Comparison of ENCODE assay signal across 9 cellular contexts in genomic region chr12:120368789-120369475, GRCh38. TPM values are rescaled to one million over a fixed set of nuclear protein-coding genes. Genes with fewer than 3 reads are reported as not detected.
DNase-seq lines count a peak whose midpoint lies in the region; ATAC-seq and TF ChIP-seq lines count a peak whose summit lies in the region.
"Had no signal": no experiment of that assay in that cellular context is flagged by ENCODE, and none has a peak within 500 bp of the region (broad histone marks: within the 10 kb centered on the region; RNA-seq: fewer than 3 reads in every experiment).

MSI1 (minus strand) TSS chr12:120369164; CDS start chr12:120369091, 73 bp downstream.

- peaks cover 12% of the 10 kb centered on the region for H3K36me3 Mint-ChIP-seq in WTC11

- intact Hi-C loops in HCT116 (cut with micrococcal nuclease), result no loop called here
- intact Hi-C loops in right cardiac atrium (cut with DNase I), result no loop called here
- intact Hi-C loops in gastrocnemius medialis (cut with DNase I; ENCODE audit: low total_unique reads), result no loop called here

- DNase-seq in HCT116 (ENCODE audit: low read depth, low spot score), result no peak
- peak; percentile 38 for DNase-seq in WTC11 (ENCODE audit: low spot score)
- no peak for DNase-seq in right cardiac atrium
- DNase-seq in gastrocnemius medialis, result no peak
- no peak for DNase-seq in 8988T
- no peak for DNase-seq in DMS79 treated with DMSO at 0.1 percent for 48 hours (lab: John Stamatoyannopoulos, UW)

- H3K4me1 ChIP-seq in HCT116 (ENCODE audit: control insufficient read depth in 1 of 2, insufficient read depth in 2 of 2, low read length in 2 of 2) (peaks cover 9 to 24% of the 10 kb centered on the region in 2 experiments; a peak in 3 of 4 replicates), right cardiac atrium (ENCODE audit: control insufficient read depth, insufficient read depth, low read length) (no peaks in the 10 kb centered on the region), gastrocnemius medialis (peaks cover 0 to 3% of the 10 kb centered on the region in 2 donors)

- H3K27ac ChIP-seq in HCT116 (ENCODE audit: low read depth, low read length) (peak within 1 kb of the TSS; percentile 74; the same call in 1 of the 2 replicates), right cardiac atrium (ENCODE audit: low read length) (no peak within 1 kb of the TSS), gastrocnemius medialis (no peak within 1 kb of the TSS)
- H3K27ac ChIP-seq: neutrophil had no signal

- no peak for TF ChIP-seq RAD21 in HCT116 (IDR thresholded peaks at IDR 0.05; ENCODE audit: low read depth)

- H3K4me1 Mint-ChIP-seq in WTC11, result peaks cover 55% of the 10 kb centered on the region

- CTCF ChIA-PET in HCT116 (lab: Charles Lee) (no interaction called here), WTC11 (lab: Charles Lee) (interaction anchor here (0.7 to 3.6 kb wide), 5 partner anchors 10 to 61 kb away, joined by 3 to 31 read pairs (median 17); no protein-coding TSS in a partner anchor)

- H3K27me3 Mint-ChIP-seq in WTC11 (ENCODE audit: low read depth), result peaks cover 31% of the 10 kb centered on the region

- ATAC-seq in HCT116 (peak; percentile 78), WTC11 (peak; percentile 25), right cardiac atrium (peak in 1 of 2 donors; percentile 42), gastrocnemius medialis (no peak), HG02678 (IDR thresholded peaks at IDR 0.05; ENCODE audit: unreplicated experiment) (no peak), HG03460 (IDR thresholded peaks at IDR 0.05; ENCODE audit: unreplicated experiment) (no peak)

- no peaks in the 10 kb centered on the region for H3K36me3 ChIP-seq in HCT116 (ENCODE audit: control insufficient read depth in 1 of 2, insufficient read depth in 2 of 2, low read length in 2 of 2)
- H3K36me3 ChIP-seq in gastrocnemius medialis, result no peaks in the 10 kb centered on the region
- H3K36me3 ChIP-seq: neutrophil had no signal

- RAD21 ChIA-PET in HCT116 (lab: Charles Lee; ENCODE audit: low non-redundant PET in 1 of 2, low total read pairs in 2 of 2, uncharacterized antibody in 2 of 2, unreplicated experiment in 2 of 2), result no interaction called here

- TF ChIP-seq POLR2A in HCT116 (IDR thresholded peaks at IDR 0.05; ENCODE audit: borderline replicate concordance, extremely low read depth, insufficient read depth, insufficient read length) (no peak), gastrocnemius medialis (IDR thresholded peaks at IDR 0.05) (no peak)

- no peak for TF ChIP-seq CTCF in HCT116 (IDR thresholded peaks at IDR 0.05 in 2 of 3, conservative IDR thresholded peaks at IDR 0.05 in 1 of 3; ENCODE audit: borderline replicate concordance in 1 of 3, insufficient read depth in 1 of 3, low read depth in 2 of 3, low read length in 2 of 3)
- TF ChIP-seq CTCF in WTC11 (IDR thresholded peaks at IDR 0.05), result no peak
- no peak for TF ChIP-seq CTCF in gastrocnemius medialis (IDR thresholded peaks at IDR 0.05 in 4 of 5, conservative IDR thresholded peaks at IDR 0.05 in 1 of 5)

- under 1% methylated on average over 106 of the region's 108 CpGs for WGBS in right cardiac atrium

- no peaks in the 10 kb centered on the region for H3K9me2 ChIP-seq in HCT116 (ENCODE audit: insufficient read depth)

- H3K79me2 ChIP-seq in HCT116 (ENCODE audit: insufficient read depth, low read length), result no peaks in the 10 kb centered on the region; the same call in 1 of the 2 replicates

- no peaks in the 10 kb centered on the region for H4K20me1 ChIP-seq in HCT116 (ENCODE audit: insufficient read depth)

- H3K27me3 ChIP-seq in HCT116 (ENCODE audit: insufficient read depth, low read length), result peaks cover 18% of the 10 kb centered on the region; the same call in 1 of the 2 replicates
- no peaks in the 10 kb centered on the region for H3K27me3 ChIP-seq in right cardiac atrium (ENCODE audit: control insufficient read depth, insufficient read depth)
- H3K27me3 ChIP-seq in gastrocnemius medialis, result peaks cover 52 to 60% (median 58%) of the 10 kb centered on the region in 3 donors

- POLR2A ChIA-PET in HCT116 (lab: Charles Lee), result no interaction called here
- POLR2A ChIA-PET in WTC11 (lab: Charles Lee), result no interaction called here

- H3K4me3 ChIP-seq in HCT116 (replicated peaks in 1 of 2; ENCODE audit: low read depth in 1 of 2, low read length in 2 of 2) (peak within 1 kb of the TSS; percentile 58 to 70), right cardiac atrium (ENCODE audit: low read length) (peak within 1 kb of the TSS; percentile 68), gastrocnemius medialis (peak within 1 kb of the TSS; percentile 36 to 44 (median 40))

- peak within 1 kb of the TSS; percentile 66; the same call in 1 of the 2 replicates for H3K27ac Mint-ChIP-seq in WTC11

- H3K4me2 ChIP-seq in HCT116 (ENCODE audit: low read length), result peak within 1 kb of the TSS; percentile 85

- no peaks in the 10 kb centered on the region for H3K9me3 ChIP-seq in HCT116 (ENCODE audit: control insufficient read depth in 1 of 2, insufficient read depth in 1 of 2, low read depth in 1 of 2, low read length in 2 of 2)
- H3K9me3 ChIP-seq in right cardiac atrium (ENCODE audit: control insufficient read depth, low read length), result no peaks in the 10 kb centered on the region
- no peaks in the 10 kb centered on the region for H3K9me3 ChIP-seq in gastrocnemius medialis
- H3K9me3 ChIP-seq: neutrophil had no signal

- no peak within 1 kb of the TSS for H2AFZ ChIP-seq in HCT116 (ENCODE audit: low read depth, low read length, poor library complexity, severe bottlenecking)

- H3K9ac ChIP-seq in HCT116 (ENCODE audit: low read length), result peak within 1 kb of the TSS; percentile 80

- BruUV-seq in HCT116 (replicated peaks; lab: Mats Ljungman, UMichigan), result no TSS peak

- peak within 1 kb of the TSS; percentile 83 for H3K4me3 Mint-ChIP-seq in WTC11

- in situ Hi-C loops in gastrocnemius medialis (cut with MboI; ENCODE audit: low sequenced_read_pairs in 4 of 4), result no loop called here

- H3K9me3 Mint-ChIP-seq in WTC11, result no peaks in the 10 kb centered on the region

TF ChIP-seq in HCT116, 20 proteins besides CTCF, POLR2A, EP300 and RAD21:
- peak; percentile 73 for TF ChIP-seq POLR2AphosphoS5 (IDR thresholded peaks at IDR 0.05; ENCODE audit: low read depth, low read length)
- TF ChIP-seq EZH2phosphoT487 (IDR thresholded peaks at IDR 0.05; ENCODE audit: borderline replicate concordance), result no peak
- no peak for TF ChIP-seq SP1 (IDR thresholded peaks at IDR 0.05; ENCODE audit: low read depth)
- TF ChIP-seq SRF (IDR thresholded peaks at IDR 0.05; ENCODE audit: low read depth), result no peak
- TF ChIP-seq ZFX (IDR thresholded peaks at IDR 0.05), result peak; percentile 86
- no peak for TF ChIP-seq SIN3A (IDR thresholded peaks at IDR 0.05; ENCODE audit: low read depth)
- TF ChIP-seq ELF1 (IDR thresholded peaks at IDR 0.05; ENCODE audit: borderline replicate concordance, low read depth), result no peak
- no peak for TF ChIP-seq JUND (IDR thresholded peaks at IDR 0.05)

TF ChIP-seq in WTC11, 78 proteins besides CTCF, POLR2A, EP300 and RAD21 (continues in another document):
- TF ChIP-seq FOXP4 (CRISPR knock-in tag; IDR thresholded peaks at IDR 0.05) (peak; percentile 8; the same call in 1 of the 2 replicates), MYBL2 (CRISPR knock-in tag; IDR thresholded peaks at IDR 0.05) (no peak), ZNF121 (CRISPR knock-in tag; IDR thresholded peaks at IDR 0.05) (no peak)
- TF ChIP-seq, protein P1, sequence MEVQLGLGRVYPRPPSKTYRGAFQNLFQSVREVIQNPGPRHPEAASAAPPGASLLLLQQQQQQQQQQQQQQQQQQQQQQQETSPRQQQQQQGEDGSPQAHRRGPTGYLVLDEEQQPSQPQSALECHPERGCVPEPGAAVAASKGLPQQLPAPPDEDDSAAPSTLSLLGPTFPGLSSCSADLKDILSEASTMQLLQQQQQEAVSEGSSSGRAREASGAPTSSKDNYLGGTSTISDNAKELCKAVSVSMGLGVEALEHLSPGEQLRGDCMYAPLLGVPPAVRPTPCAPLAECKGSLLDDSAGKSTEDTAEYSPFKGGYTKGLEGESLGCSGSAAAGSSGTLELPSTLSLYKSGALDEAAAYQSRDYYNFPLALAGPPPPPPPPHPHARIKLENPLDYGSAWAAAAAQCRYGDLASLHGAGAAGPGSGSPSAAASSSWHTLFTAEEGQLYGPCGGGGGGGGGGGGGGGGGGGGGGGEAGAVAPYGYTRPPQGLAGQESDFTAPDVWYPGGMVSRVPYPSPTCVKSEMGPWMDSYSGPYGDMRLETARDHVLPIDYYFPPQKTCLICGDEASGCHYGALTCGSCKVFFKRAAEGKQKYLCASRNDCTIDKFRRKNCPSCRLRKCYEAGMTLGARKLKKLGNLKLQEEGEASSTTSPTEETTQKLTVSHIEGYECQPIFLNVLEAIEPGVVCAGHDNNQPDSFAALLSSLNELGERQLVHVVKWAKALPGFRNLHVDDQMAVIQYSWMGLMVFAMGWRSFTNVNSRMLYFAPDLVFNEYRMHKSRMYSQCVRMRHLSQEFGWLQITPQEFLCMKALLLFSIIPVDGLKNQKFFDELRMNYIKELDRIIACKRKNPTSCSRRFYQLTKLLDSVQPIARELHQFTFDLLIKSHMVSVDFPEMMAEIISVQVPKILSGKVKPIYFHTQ (CRISPR knock-in tag; IDR thresholded peaks at IDR 0.05), result no peak

RNA-seq across cellular contexts. Expression of gene MSI1, which starts in this region (rescaled TPM):
- total RNA-seq in HCT116 (2021; ENCODE audit: unreplicated experiment) (26.0 TPM), WTC11 (2021) (64.5 to 71.9 TPM (median 71.5 TPM) in 3 replicates), right cardiac atrium (10 to 100 TPM in 1 of 4 donors, 1 to 10 TPM in 3; 3.0 to 10.7 (median 5.1) TPM), gastrocnemius medialis (under 1 TPM in 1 of 4 donors, not detected in 3; 0.16 TPM)
- 10.3 and 11.7 TPM in 2 replicates for polyA plus RNA-seq in HCT116 (2012)
- 2.1 TPM for polyA plus RNA-seq in right cardiac atrium

Comparison
In these comparisons a context has a peak if more than half of its experiments do, and no peak if none do; other contexts are left out.
1. ATAC-seq: peak in HCT116 (single experiment) and WTC11 (single experiment); none in gastrocnemius medialis (0 of 2), HG02678 (single experiment) and HG03460 (single experiment).
2. Peak in every context shown above with its lines, with median percentiles within 50 percentile points of each other: H3K4me3 ChIP-seq.